1 cellular context compared by ENCODE assay signal in genomic region chr14:58712357-58712756, GRCh38.
TF ChIP-seq lines count a peak whose summit lies in the region.

No MANE protein-coding gene starts in this region.

TF ChIP-seq in IMR-90, 13 proteins besides CTCF, POLR2A, EP300 and RAD21 (continued from another document):
- TF ChIP-seq ELK1 (IDR thresholded peaks at IDR 0.05; ENCODE audit: borderline replicate concordance, low read depth, low read length) (no peak), BHLHE40 (IDR thresholded peaks at IDR 0.05; ENCODE audit: low read depth, low read length) (no peak), SMC3 (IDR thresholded peaks at IDR 0.05; ENCODE audit: low read depth, low read length) (no peak), USF2 (IDR thresholded peaks at IDR 0.05; ENCODE audit: low read depth, low read length) (no peak), MAZ (IDR thresholded peaks at IDR 0.05; ENCODE audit: borderline replicate concordance, low read depth, low read length) (no peak), MXI1 (IDR thresholded peaks at IDR 0.05; ENCODE audit: borderline replicate concordance, low read depth, low read length) (no peak), CHD1 (IDR thresholded peaks at IDR 0.05; ENCODE audit: low read depth, low read length) (no peak), CEBPB (IDR thresholded peaks at IDR 0.05; ENCODE audit: low read depth, low read length) (no peak)
